Comparison of ENCODE assay signal across 19 cellular contexts in genomic region chr6:170003027-170003426, GRCh38.
DNase-seq lines count a peak whose midpoint lies in the region; ATAC-seq, FAIRE-seq and TF ChIP-seq lines count a peak whose summit lies in the region.
"Had no signal": no experiment of that assay in that cellular context is flagged by ENCODE, and none has a peak within 500 bp of the region (broad histone marks: within the 10 kb centered on the region; RNA-seq: fewer than 3 reads in every experiment).

No MANE protein-coding gene starts in this region.

- no peak for FAIRE-seq in H54 (lab: Jason Lieb, UNC)
- FAIRE-seq: endothelial cell of umbilical vein, TTC549 had no signal

- CTCF ChIA-PET in RWPE1 (lab: Yijun Ruan, JAX): no interaction called here

- no peak for TF ChIP-seq POLR2A in H54 (IDR thresholded peaks at IDR 0.05; ENCODE audit: low read depth, low read length)

- H3K36me3 ChIP-seq in upper lobe of right lung: no peaks in the 10 kb centered on the region
- H3K36me3 ChIP-seq: colonic mucosa, thyroid gland had no signal

- peak; percentile 5; the same call in 1 of the 2 replicates for TF ChIP-seq RAD21 in Ishikawa (IDR thresholded peaks at IDR 0.05; ENCODE audit: low read depth)

- no peak for TF ChIP-seq CTCF in upper lobe of right lung (IDR thresholded peaks at IDR 0.05)
- TF ChIP-seq CTCF in RWPE1 (conservative IDR thresholded peaks at IDR 0.05; ENCODE audit: low read depth): no peak

- H3K4me1 ChIP-seq in upper lobe of right lung: no peaks in the 10 kb centered on the region
- H3K4me1 ChIP-seq: colonic mucosa, thyroid gland had no signal

- no peaks in the 10 kb centered on the region for H3K9me3 ChIP-seq in upper lobe of right lung
- H3K9me3 ChIP-seq: colonic mucosa, thyroid gland had no signal

- TF ChIP-seq EP300 in Ishikawa (IDR thresholded peaks at IDR 0.05; ENCODE audit: borderline replicate concordance): no peak

- POLR2A ChIA-PET in RWPE1 (lab: Yijun Ruan, JAX; ENCODE audit: low non-redundant PET): no interaction called here

- DNase-seq in activated effector memory CD4-positive, alpha-beta T cell treated with anti-CD3 and anti-CD28 coated beads, Interleukin-2, amount 50 U/mL, for 16 hours: peak; percentile 60
- no peak for DNase-seq in activated effector memory CD4-positive, alpha-beta T cell treated with Interleukin-2 at 50 U/mL for 16 hours
- no peak for DNase-seq in left ventricle myocardium superior
- DNase-seq in upper lobe of right lung: no peak
- DNase-seq in H54 (ENCODE audit: insufficient read length, low spot score): no peak
- DNase-seq in RWPE1 (ENCODE audit: low spot score): no peak
- DNase-seq: activated CD4-positive, alpha-beta T cell treated with anti-CD3 and anti-CD28 coated beads, Interleukin-2, amount 50 U/mL, for 1 hour; activated T-cell treated with anti-CD3 and anti-CD28 coated beads, Interleukin-2, amount 50 U/mL, for 24 hours; CD8-positive, alpha-beta T cell; colonic mucosa; DMS79 treated with DMSO at 0.1 percent for 48 hours; NCI-H1417 treated with DMSO at 0.1 percent for 48 hours; NCI-H2171; thyroid gland had no signal

- ATAC-seq in left ventricle myocardium superior (peak; percentile 39), upper lobe of right lung (peak; percentile 38), HG02885 (IDR thresholded peaks at IDR 0.05; ENCODE audit: poor library complexity, unreplicated experiment) (no peak)
- ATAC-seq: CD8-positive, alpha-beta T cell; stimulated activated memory B cell treated with anti-CD40 and anti-IgM and Interleukin-4, amounts not matched to agents 10 μg/mL and 1 μg/mL and 100 μg/mL, for 72 hours had no signal

- intact Hi-C loops in left ventricle myocardium superior (cut with micrococcal nuclease) (no loop called here), upper lobe of right lung (cut with DNase I) (no loop called here)

- no peaks in the 10 kb centered on the region for H3K27me3 ChIP-seq in upper lobe of right lung
- H3K27me3 ChIP-seq: colonic mucosa, thyroid gland had no signal

- no peak overlapping the region for H3K27ac ChIP-seq in upper lobe of right lung
- no peak overlapping the region for H3K27ac ChIP-seq in RWPE1
- H3K27ac ChIP-seq: colonic mucosa, thyroid gland had no signal

- H3K4me3 ChIP-seq in upper lobe of right lung: no peak overlapping the region
- H3K4me3 ChIP-seq: colonic mucosa, thyroid gland had no signal

TF ChIP-seq in Ishikawa, 13 proteins besides CTCF, POLR2A, EP300 and RAD21:
- TF ChIP-seq TAF1 (IDR thresholded peaks at IDR 0.05; ENCODE audit: low read depth) (no peak), ZBTB7A (IDR thresholded peaks at IDR 0.05; ENCODE audit: low read depth) (no peak), CEBPB (IDR thresholded peaks at IDR 0.05) (no peak), CREB1 (IDR thresholded peaks at IDR 0.05; ENCODE audit: low read depth) (no peak), USF1 (IDR thresholded peaks at IDR 0.05) (no peak), YY1 (IDR thresholded peaks at IDR 0.05; ENCODE audit: low read depth) (no peak), TCF12 (IDR thresholded peaks at IDR 0.05; ENCODE audit: low read depth) (no peak), NFIC (IDR thresholded peaks at IDR 0.05) (no peak), REST (IDR thresholded peaks at IDR 0.05; ENCODE audit: low read depth) (no peak), MAX (IDR thresholded peaks at IDR 0.05) (no peak), FOXM1 (IDR thresholded peaks at IDR 0.05; ENCODE audit: borderline replicate concordance, low read depth) (no peak), TEAD4 (IDR thresholded peaks at IDR 0.05) (no peak), EGR1 (IDR thresholded peaks at IDR 0.05) (no peak)
